ENCODE assay signal across 21 cellular contexts in genomic region chr15:90381515-90381914, GRCh38.
"Had no signal": no experiment of that assay in that cellular context is flagged by ENCODE, and none has a peak within 500 bp of the region (broad histone marks: within the 10 kb centered on the region; RNA-seq: fewer than 3 reads in every experiment).

No MANE protein-coding gene starts in this region.

- H3K4me3 ChIP-seq: SJSA1, SK-N-MC had no signal

- H3K27me3 ChIP-seq: SJSA1 had no signal

- H3K9ac ChIP-seq: KMS-11 had no signal

- H3K36me3 ChIP-seq: SJSA1 had no signal

- ATAC-seq: HepG2 had no signal

- H3K27ac ChIP-seq: KMS-11, SJSA1, SK-N-MC had no signal

- DNase-seq: IMR-90, MV-4-11, NCI-H1048, NCI-H1105, NCI-H1417, NCI-H1436 treated with DMSO at 0.1 percent for 48 hours, NCI-H1694, NCI-H187 treated with DMSO at 0.1 percent for 48 hours, NCI-H2029 treated with DMSO at 0.1 percent for 48 hours, NCI-H2171 treated with DMSO at 0.1 percent for 48 hours, NCI-H524, NCI-H526 treated with DMSO at 0.1 percent for 48 hours, NCI-H748 treated with DMSO at 0.1 percent for 48 hours, Right ventricle myocardium superior, RPMI8226, SIG-M5, T-helper 1 cell had no signal

- H3K4me2 ChIP-seq: KMS-11 had no signal
